8 cellular contexts compared by ENCODE assay signal in the genomic region with DNA sequence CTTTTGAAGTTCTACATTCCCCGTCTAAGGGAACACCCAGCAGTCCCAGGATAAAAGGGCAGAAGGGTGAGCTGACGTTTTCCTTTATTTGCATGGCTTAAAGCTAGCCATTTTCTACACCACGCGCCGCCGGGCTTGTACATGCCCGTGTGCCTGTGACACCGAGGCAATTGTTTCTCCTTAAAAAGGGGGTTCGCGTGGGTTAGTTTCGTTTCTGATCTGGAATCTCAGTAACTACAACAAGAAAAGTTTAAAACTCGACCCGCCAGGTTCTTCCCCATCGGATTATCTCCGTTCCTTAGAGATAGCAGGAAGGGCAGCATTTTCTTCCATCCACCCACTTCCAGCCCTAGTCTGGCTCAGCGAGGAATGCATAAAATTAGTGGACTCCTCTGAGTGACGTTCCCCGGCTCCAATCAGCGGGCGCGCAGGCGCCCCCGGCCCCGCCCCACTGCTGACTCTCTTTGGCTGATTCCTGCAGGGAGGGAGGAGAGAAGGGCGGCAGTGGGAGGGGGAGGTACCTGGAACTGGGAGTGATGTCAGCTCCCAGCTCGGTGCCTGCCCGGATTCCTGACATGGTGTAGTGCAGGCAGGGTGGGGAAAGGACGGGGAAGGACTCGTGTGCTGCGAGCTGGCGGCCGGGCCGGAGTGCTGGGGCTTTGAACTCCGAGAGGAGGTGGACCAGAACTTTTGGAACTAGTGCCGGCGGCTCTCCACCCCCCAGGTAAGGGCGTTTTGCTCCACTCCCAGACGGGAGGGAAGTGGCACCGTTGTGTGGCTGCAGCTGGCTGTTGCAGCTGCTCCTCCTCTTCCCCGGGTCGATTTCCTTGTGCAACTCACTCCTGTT. TPM values are rescaled to one million over a fixed set of nuclear protein-coding genes. Genes with fewer than 3 reads are reported as not detected.
DNase-seq lines count a peak whose midpoint lies in the region; TF ChIP-seq lines count a peak whose summit lies in the region.

Gene PPFIBP1, plus strand, starts transcription at position 565 of the 847 bp plus-strand sequence. CDS start 109,191 bp downstream, outside the sequence.

- H3K36me3 ChIP-seq in effector memory CD4-positive, alpha-beta T cell (ENCODE audit: control insufficient read depth, insufficient read depth, low read length): no peaks in the 10 kb centered on the region

- H3K4me3 ChIP-seq in effector memory CD4-positive, alpha-beta T cell (ENCODE audit: insufficient read depth, low read depth, low read length, poor library complexity, severe bottlenecking): peak within 1 kb of the TSS; percentile 82

- TF ChIP-seq CTCF in GM20000 (IDR thresholded peaks at IDR 0.05; ENCODE audit: extremely low read depth, missing control alignments): no peak

- peaks cover 8% of the 10 kb centered on the region for H3K4me1 ChIP-seq in effector memory CD4-positive, alpha-beta T cell (ENCODE audit: control insufficient read depth, insufficient read depth, low read length, poor library complexity, severe bottlenecking)

- H3K27ac ChIP-seq in effector memory CD4-positive, alpha-beta T cell (ENCODE audit: insufficient read depth, low read length, poor library complexity, severe bottlenecking): peak within 1 kb of the TSS; percentile 68

- no peaks in the 10 kb centered on the region for H3K27me3 ChIP-seq in effector memory CD4-positive, alpha-beta T cell (replicated peaks; ENCODE audit: control insufficient read depth, insufficient read depth, low read length, poor library complexity, severe bottlenecking)

- DNase-seq in COLO829 (ENCODE audit: low spot score) (peak; percentile 97), GM20000 (ENCODE audit: low spot score) (peak; percentile 94), HT1080 (ENCODE audit: low read depth) (peak; percentile 99), NOMO-1 treated with DMSO at 0.1 percent for 48 hours (lab: John Stamatoyannopoulos, UW; ENCODE audit: unreplicated experiment) (peak; percentile 88), medulla oblongata (ENCODE audit: extremely low spot score) (peak; percentile 99)
- DNase-seq in activated CD8-positive, alpha-beta memory T cell treated with anti-CD3 and anti-CD28 coated beads for 4 hours (ENCODE audit: low read depth in 2 of 2): peak; percentile 92 to 98
- peak; percentile 90 to 98 (median 95) for DNase-seq in effector memory CD4-positive, alpha-beta T cell
- DNase-seq in stimulated activated CD8-positive, alpha-beta memory T cell treated with anti-CD3 and anti-CD28 coated beads, Interleukin-12 subunit alpha, Interleukin-12 subunit beta, amount 100 ng/mL, for 1 hour (ENCODE audit: low read depth): peak; percentile 98

- no peaks in the 10 kb centered on the region for H3K9me3 ChIP-seq in effector memory CD4-positive, alpha-beta T cell (ENCODE audit: control insufficient read depth, low read length)

RNA-seq across cellular contexts. Expression of gene PPFIBP1, which starts in this region (rescaled TPM):
- total RNA-seq in HT1080 (2014; rRNA removed; shearing (Covaris generic)): 86.7 and 105 TPM in 2 replicates
- polyA plus RNA-seq in HT1080 (2015; cell fraction: cytosol; rRNA removed): 106 and 155 TPM in 2 replicates
- polyA plus RNA-seq in HT1080 (2015; cell fraction: nucleus; rRNA removed): 351 and 401 TPM in 2 replicates

Comparison
In these comparisons a context has a peak if more than half of its experiments do, and no peak if none do; other contexts are left out.
1. Peak in every context shown above with its lines: DNase-seq, H3K4me3 ChIP-seq and H3K27ac ChIP-seq.